Comparison of ENCODE assay signal across 2 cellular contexts in genomic region chr1:52511851-52512615, GRCh38.
A peak's percentile ranks its signal among the peaks of the same experiment; 100 is the strongest.
TF ChIP-seq lines count a peak whose summit lies in the region.

No MANE protein-coding gene starts in this region.

TF ChIP-seq in HepG2, 621 proteins besides CTCF, POLR2A, EP300 and RAD21:
- peak; percentile 49 for TF ChIP-seq ZNF629 (CRISPR knock-in tag; conservative IDR thresholded peaks at IDR 0.05)
- TF ChIP-seq CCDC6 (CRISPR knock-in tag; IDR thresholded peaks at IDR 0.05): no peak
- TF ChIP-seq RBM39 (IDR thresholded peaks at IDR 0.05; ENCODE audit: low read depth, low read length, poor library complexity, severe bottlenecking): no peak

TF ChIP-seq in K562, 482 proteins besides CTCF, POLR2A, EP300 and RAD21:
- TF ChIP-seq RUNX1 (IDR thresholded peaks at IDR 0.05; ENCODE audit: low read depth) (no peak), TAF15 (IDR thresholded peaks at IDR 0.05; ENCODE audit: low read depth, low read length) (no peak), TAF1 (IDR thresholded peaks at IDR 0.05; ENCODE audit: control insufficient read depth, extremely low read depth, insufficient read depth, low read length, severe bottlenecking) (no peak), STAT5A (IDR thresholded peaks at IDR 0.05; ENCODE audit: borderline replicate concordance, low read length) (no peak), ZNF384 (IDR thresholded peaks at IDR 0.05; ENCODE audit: low read depth, low read length) (no peak), SREBF2 (CRISPR knock-in tag; IDR thresholded peaks at IDR 0.05) (no peak), NFE2L1 (tag; IDR thresholded peaks at IDR 0.05; ENCODE audit: borderline replicate concordance, low read depth) (no peak), ZNF217 (CRISPR knock-in tag; IDR thresholded peaks at IDR 0.05) (no peak), MAFK (IDR thresholded peaks at IDR 0.05; ENCODE audit: low read length) (no peak), ZBTB33 (CRISPR knock-in tag; IDR thresholded peaks at IDR 0.05) (no peak), ZNF239 (CRISPR knock-in tag; IDR thresholded peaks at IDR 0.05) (no peak), ZNF280B (CRISPR knock-in tag; IDR thresholded peaks at IDR 0.05) (no peak), ESRRA (IDR thresholded peaks at IDR 0.05; ENCODE audit: borderline replicate concordance, low read depth) (peak; percentile 24; the same call in 1 of the 2 replicates), SNIP1 (IDR thresholded peaks at IDR 0.05; ENCODE audit: low read depth) (no peak), ZNF431 (CRISPR knock-in tag; IDR thresholded peaks at IDR 0.05) (no peak), KLF6 (CRISPR knock-in tag; IDR thresholded peaks at IDR 0.05; ENCODE audit: borderline replicate concordance) (no peak), CBX5 (IDR thresholded peaks at IDR 0.05; ENCODE audit: borderline replicate concordance, low read depth) (no peak), ZFP36 (IDR thresholded peaks at IDR 0.05; ENCODE audit: low read depth, low read length, partially characterized antibody) (no peak), ZNF12 (CRISPR knock-in tag; IDR thresholded peaks at IDR 0.05) (no peak), BCOR (IDR thresholded peaks at IDR 0.05) (0 out of 2 replicates have a peak, but pooled peaks have one; percentile 22), MEF2A (IDR thresholded peaks at IDR 0.05; ENCODE audit: control insufficient read depth, low read depth, low read length) (no peak), PHB (CRISPR knock-in tag; IDR thresholded peaks at IDR 0.05) (no peak), ZNF586 (CRISPR knock-in tag; conservative IDR thresholded peaks at IDR 0.05) (no peak), RBM25 (IDR thresholded peaks at IDR 0.05; ENCODE audit: low read depth, low read length, severe bottlenecking) (peak; percentile 70)
- TF ChIP-seq, protein P1, sequence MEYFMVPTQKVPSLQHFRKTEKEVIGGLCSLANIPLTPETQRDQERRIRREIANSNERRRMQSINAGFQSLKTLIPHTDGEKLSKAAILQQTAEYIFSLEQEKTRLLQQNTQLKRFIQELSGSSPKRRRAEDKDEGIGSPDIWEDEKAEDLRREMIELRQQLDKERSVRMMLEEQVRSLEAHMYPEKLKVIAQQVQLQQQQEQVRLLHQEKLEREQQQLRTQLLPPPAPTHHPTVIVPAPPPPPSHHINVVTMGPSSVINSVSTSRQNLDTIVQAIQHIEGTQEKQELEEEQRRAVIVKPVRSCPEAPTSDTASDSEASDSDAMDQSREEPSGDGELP (CRISPR knock-in tag; IDR thresholded peaks at IDR 0.05; ENCODE audit: borderline replicate concordance): no peak
- TF ChIP-seq, protein P2, sequence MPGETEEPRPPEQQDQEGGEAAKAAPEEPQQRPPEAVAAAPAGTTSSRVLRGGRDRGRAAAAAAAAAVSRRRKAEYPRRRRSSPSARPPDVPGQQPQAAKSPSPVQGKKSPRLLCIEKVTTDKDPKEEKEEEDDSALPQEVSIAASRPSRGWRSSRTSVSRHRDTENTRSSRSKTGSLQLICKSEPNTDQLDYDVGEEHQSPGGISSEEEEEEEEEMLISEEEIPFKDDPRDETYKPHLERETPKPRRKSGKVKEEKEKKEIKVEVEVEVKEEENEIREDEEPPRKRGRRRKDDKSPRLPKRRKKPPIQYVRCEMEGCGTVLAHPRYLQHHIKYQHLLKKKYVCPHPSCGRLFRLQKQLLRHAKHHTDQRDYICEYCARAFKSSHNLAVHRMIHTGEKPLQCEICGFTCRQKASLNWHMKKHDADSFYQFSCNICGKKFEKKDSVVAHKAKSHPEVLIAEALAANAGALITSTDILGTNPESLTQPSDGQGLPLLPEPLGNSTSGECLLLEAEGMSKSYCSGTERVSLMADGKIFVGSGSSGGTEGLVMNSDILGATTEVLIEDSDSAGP (CRISPR knock-in tag; IDR thresholded peaks at IDR 0.05): no peak
